ENCODE assay signal across 1 cellular context in genomic region chr22:40855960-40856512, GRCh38.
TF ChIP-seq lines count a peak whose summit lies in the region.

No MANE protein-coding gene starts in this region.

TF ChIP-seq in HepG2, 621 proteins besides CTCF, POLR2A, EP300 and RAD21 (continued from another document and continues in another):
- TF ChIP-seq TCF12 (IDR thresholded peaks at IDR 0.05) (no peak), TCF12 (CRISPR knock-in tag; IDR thresholded peaks at IDR 0.05) (no peak), ZNF282 (IDR thresholded peaks at IDR 0.05; ENCODE audit: partially characterized antibody) (no peak), ZNF251 (CRISPR knock-in tag; IDR thresholded peaks at IDR 0.05) (no peak), U2AF1 (optimal IDR thresholded peaks at IDR 0.05; ENCODE audit: low read depth, low read length) (no peak), MBD4 (IDR thresholded peaks at IDR 0.05; ENCODE audit: borderline replicate concordance, low read length) (no peak), ZNF83 (CRISPR knock-in tag; IDR thresholded peaks at IDR 0.05; ENCODE audit: borderline replicate concordance) (0 out of 2 replicates have a peak, but pooled peaks have one; percentile 12), ZBTB33 (CRISPR knock-in tag; IDR thresholded peaks at IDR 0.05) (no peak), ZFP82 (CRISPR knock-in tag; IDR thresholded peaks at IDR 0.05; ENCODE audit: borderline replicate concordance) (peak; percentile 16; the same call in 1 of the 2 replicates), ZNF770 (CRISPR knock-in tag; IDR thresholded peaks at IDR 0.05) (0 out of 2 replicates have a peak, but pooled peaks have one; percentile 12), LRRFIP1 (CRISPR knock-in tag; conservative IDR thresholded peaks at IDR 0.05) (no peak), KLF9 (CRISPR knock-in tag; IDR thresholded peaks at IDR 0.05; ENCODE audit: low read depth) (no peak), KAT8 (CRISPR knock-in tag; IDR thresholded peaks at IDR 0.05) (no peak), PCBP1 (IDR thresholded peaks at IDR 0.05; ENCODE audit: borderline replicate concordance, low read depth, low read length) (0 out of 2 replicates have a peak, but pooled peaks have one; percentile 40), PPARG (CRISPR knock-in tag; conservative IDR thresholded peaks at IDR 0.05) (no peak), ZBTB1 (CRISPR knock-in tag; IDR thresholded peaks at IDR 0.05; ENCODE audit: borderline replicate concordance) (no peak), ZNF329 (CRISPR knock-in tag; IDR thresholded peaks at IDR 0.05; ENCODE audit: low read depth) (0 out of 2 replicates have a peak, but pooled peaks have one; percentile 34), ZNF784 (CRISPR knock-in tag; IDR thresholded peaks at IDR 0.05; ENCODE audit: borderline replicate concordance) (no peak), TIGD3 (CRISPR knock-in tag; IDR thresholded peaks at IDR 0.05; ENCODE audit: borderline replicate concordance) (no peak), ZKSCAN5 (CRISPR knock-in tag; IDR thresholded peaks at IDR 0.05) (no peak), BRCA1 (CRISPR knock-in tag; IDR thresholded peaks at IDR 0.05) (no peak), AKAP8 (CRISPR knock-in tag; IDR thresholded peaks at IDR 0.05) (no peak), JARID2 (CRISPR knock-in tag; IDR thresholded peaks at IDR 0.05; ENCODE audit: insufficient replicate concordance) (peak; percentile 11), ZNF570 (CRISPR knock-in tag; IDR thresholded peaks at IDR 0.05; ENCODE audit: borderline replicate concordance) (no peak), PHF8 (CRISPR knock-in tag; IDR thresholded peaks at IDR 0.05) (no peak), ZMYM2 (CRISPR knock-in tag; IDR thresholded peaks at IDR 0.05) (no peak), GMEB2 (CRISPR knock-in tag; IDR thresholded peaks at IDR 0.05; ENCODE audit: low read depth) (no peak), PHF21A (CRISPR knock-in tag; IDR thresholded peaks at IDR 0.05) (no peak), MXD4 (CRISPR knock-in tag; IDR thresholded peaks at IDR 0.05) (no peak), ZNF333 (CRISPR knock-in tag; IDR thresholded peaks at IDR 0.05; ENCODE audit: borderline replicate concordance) (peak; percentile 29), KLF11 (CRISPR knock-in tag; IDR thresholded peaks at IDR 0.05) (no peak), HNRNPLL (IDR thresholded peaks at IDR 0.05; ENCODE audit: low read depth, low read length, poor library complexity, severe bottlenecking) (no peak), ZUFSP (CRISPR knock-in tag; IDR thresholded peaks at IDR 0.05; ENCODE audit: borderline replicate concordance) (no peak), ZNF724P (CRISPR knock-in tag; IDR thresholded peaks at IDR 0.05; ENCODE audit: borderline replicate concordance) (no peak; the same call in 1 of the 2 replicates), SALL1 (CRISPR knock-in tag; IDR thresholded peaks at IDR 0.05) (peak; percentile 28; the same call in 1 of the 2 replicates), MED1 (CRISPR knock-in tag; IDR thresholded peaks at IDR 0.05) (no peak), ARNTL (CRISPR knock-in tag; IDR thresholded peaks at IDR 0.05) (no peak), ZNF652 (CRISPR knock-in tag; IDR thresholded peaks at IDR 0.05; ENCODE audit: borderline replicate concordance, low read depth) (no peak), SRY (CRISPR knock-in tag; IDR thresholded peaks at IDR 0.05) (no peak), ATM (IDR thresholded peaks at IDR 0.05; ENCODE audit: borderline replicate concordance) (no peak), TBX2 (CRISPR knock-in tag; IDR thresholded peaks at IDR 0.05; ENCODE audit: borderline replicate concordance) (no peak), MLXIP (CRISPR knock-in tag; IDR thresholded peaks at IDR 0.05; ENCODE audit: borderline replicate concordance) (0 out of 2 replicates have a peak, but pooled peaks have one; percentile 61), ZNF34 (CRISPR knock-in tag; IDR thresholded peaks at IDR 0.05; ENCODE audit: borderline replicate concordance) (0 out of 2 replicates have a peak, but pooled peaks have one; percentile 49), CREB1 (IDR thresholded peaks at IDR 0.05) (no peak), CREB1 (CRISPR knock-in tag; IDR thresholded peaks at IDR 0.05) (no peak), ZNF224 (CRISPR knock-in tag; IDR thresholded peaks at IDR 0.05) (no peak), CBX5 (CRISPR knock-in tag; IDR thresholded peaks at IDR 0.05; ENCODE audit: borderline replicate concordance) (no peak), ZNF580 (CRISPR knock-in tag; IDR thresholded peaks at IDR 0.05; ENCODE audit: borderline replicate concordance, low read depth) (peak; percentile 13; the same call in 1 of the 2 replicates), ZNF768 (CRISPR knock-in tag; IDR thresholded peaks at IDR 0.05) (peak; percentile 35; the same call in 1 of the 2 replicates)
